In genomic region chr10:88932539-88933256, GRCh38 we compare ENCODE assay signal across 7 cellular contexts. TPM values are rescaled to one million over a fixed set of nuclear protein-coding genes. Genes with fewer than 3 reads are reported as not detected.
DNase-seq lines count a peak whose midpoint lies in the region; ATAC-seq, FAIRE-seq and TF ChIP-seq lines count a peak whose summit lies in the region.

No MANE protein-coding gene starts in this region.

- DNase-seq in GM10248 (ENCODE audit: extremely low spot score) (peak; percentile 44), HFFc6 (peak; percentile 93), NCI-H128 (lab: John Stamatoyannopoulos, UW; ENCODE audit: unreplicated experiment) (peak; percentile 46), T-cell (peak in 27 of 34 experiments; percentile 5 to 37 (median 15)), bronchial epithelial cell (ENCODE audit: low read depth) (peak; percentile 92), kidney glomerular epithelial cell (lab: John Stamatoyannopoulos, UW) (peak; percentile 72)
- peak; percentile 12 for DNase-seq in stimulated activated CD4-positive, alpha-beta T cell treated with anti-CD3 and anti-CD28 coated beads, Interleukin-2, amount 100 ng/mL, for 4 hours (ENCODE audit: low read depth)

- TF ChIP-seq CTCF in GM10248 (IDR thresholded peaks at IDR 0.05; ENCODE audit: control extremely low read depth, extremely low read depth, low read depth, missing control alignments), result peak; percentile 89
- peak; percentile 97 for TF ChIP-seq CTCF in HFFc6 (IDR thresholded peaks at IDR 0.05)
- TF ChIP-seq CTCF in bronchial epithelial cell (IDR thresholded peaks at IDR 0.05; ENCODE audit: insufficient read depth, low read length, severe bottlenecking), result peak; percentile 78

- H3K36me3 ChIP-seq in bronchial epithelial cell (ENCODE audit: control insufficient read depth, insufficient read depth, low read length), result no peaks in the 10 kb centered on the region

- H3K27me3 ChIP-seq in bronchial epithelial cell (ENCODE audit: control insufficient read depth, insufficient read depth, low read length), result no peaks in the 10 kb centered on the region

- FAIRE-seq in bronchial epithelial cell (lab: Jason Lieb, UNC), result no peak

- peak; percentile 69 to 80 (median 71) for ATAC-seq in T-cell (replicated peaks in 1 of 4)

- CTCF ChIA-PET in GM10248 (lab: Yijun Ruan, JAX) (interaction anchor here (0.7 to 16.1 kb wide), 69 partner anchors 8 to 1248 kb away, joined by 3 to 471 read pairs (median 5); partner anchors contain the start of genes CH25H, FAS, LIPA and RNLS), T-cell (lab: Charles Lee) (interaction anchor here (0.5 to 4.6 kb wide), 84 partner anchors 8 to 769 kb away, joined by 3 to 104 read pairs (median 4); partner anchors contain the start of genes CH25H (in 1 of the 2), FAS (in 1 of the 2), IFIT5 (in 1 of the 2) and KIF20B (in 1 of the 2))

- H3K36me3 Mint-ChIP-seq in HFFc6 (ENCODE audit: low read depth), result peaks cover 34% of the 10 kb centered on the region
- H3K36me3 Mint-ChIP-seq in T-cell, result peaks cover 6% of the 10 kb centered on the region

- no peaks in the 10 kb centered on the region; the same call in 1 of the 2 replicates for H3K27me3 Mint-ChIP-seq in HFFc6 (ENCODE audit: insufficient read depth)
- no peaks in the 10 kb centered on the region for H3K27me3 Mint-ChIP-seq in T-cell

- peaks cover 39% of the 10 kb centered on the region for H3K4me1 Mint-ChIP-seq in HFFc6 (ENCODE audit: low read depth)
- H3K4me1 Mint-ChIP-seq in T-cell, result peaks cover 15 to 20% (median 17%) of the 10 kb centered on the region in 3 donors

- no peaks in the 10 kb centered on the region for H3K9me3 Mint-ChIP-seq in HFFc6
- H3K9me3 Mint-ChIP-seq in T-cell, result no peaks in the 10 kb centered on the region

- H3K27ac Mint-ChIP-seq in HFFc6, result peak overlapping the region; percentile 68
- peak overlapping the region in 1 of 2 donors; percentile 80 for H3K27ac Mint-ChIP-seq in T-cell

- H3K4me3 Mint-ChIP-seq in HFFc6 (no peak overlapping the region), T-cell (no peak overlapping the region)

- POLR2A ChIA-PET in GM10248 (lab: Yijun Ruan, JAX) (no interaction called here), T-cell (lab: Charles Lee) (interaction anchor here in 1 of 2 donors (0.6 to 1.4 kb wide), 4 partner anchors 65 to 368 kb away, joined by 3 read pairs; no protein-coding TSS in a partner anchor)

- no peak overlapping the region for H3K4me3 ChIP-seq in bronchial epithelial cell (ENCODE audit: low read depth, low read length)

RNA-seq across cellular contexts. Expression of gene ACTA2, which starts 19.9 kb away (rescaled TPM):
- 100 to 1,000 TPM; 112 to 178 (median 164) TPM for total RNA-seq in HFFc6 (2021; fragmentation: NEBNext Ultra II Directional; extraction: Animal tissue kit (Norgen Biotek cat#: 25700))
- total RNA-seq in T-cell (1 to 10 TPM; 4.0 to 7.8 (median 5.3) TPM), bronchial epithelial cell (2.2 and 9.0 TPM in 2 replicates)

RNA-seq across cellular contexts. Expression of gene STAMBPL1, which starts 52.7 kb away (rescaled TPM):
- total RNA-seq in HFFc6 (2021; fragmentation: NEBNext Ultra II Directional; extraction: Animal tissue kit (Norgen Biotek cat#: 25700)), result 10 to 100 TPM; 28.8 to 44.9 (median 40.6) TPM
- total RNA-seq in T-cell (10 to 100 TPM; 27.5 to 37.8 (median 34.5) TPM), bronchial epithelial cell (1.7 and 2.6 TPM in 2 replicates)

RNA-seq across cellular contexts. Expression of gene FAS, which starts 57.9 kb away (rescaled TPM):
- 10 to 100 TPM; 52.9 to 62.9 (median 57.5) TPM for total RNA-seq in HFFc6 (2021; fragmentation: NEBNext Ultra II Directional; extraction: Animal tissue kit (Norgen Biotek cat#: 25700))
- total RNA-seq in T-cell (10 to 100 TPM; 18.4 to 32.6 (median 28.0) TPM), bronchial epithelial cell (19.6 and 36.1 TPM in 2 replicates)

Comparison
In these comparisons a context has a peak if more than half of its experiments do, and no peak if none do; other contexts are left out.
1. DNase-seq: peak in every context shown above with its lines; median percentile 93 in HFFc6; 92 in bronchial epithelial cell; 72 in kidney glomerular epithelial cell; 46 in NCI-H128; 44 in GM10248; 15 in T-cell; 12 in stimulated activated CD4-positive, alpha-beta T cell treated with anti-CD3 and anti-CD28 coated beads, Interleukin-2, amount 100 ng/mL, for 4 hours.
2. RNA of gene ACTA2, which starts 19.9 kb away (total RNA-seq): 112 to 178 TPM in HFFc6; 2.2 to 9.0 TPM in bronchial epithelial cell and 4.0 to 7.8 TPM in T-cell; every median in the first group is over 10 times any median in the second.
3. Peak in every context shown above with its lines, with median percentiles within 50 percentile points of each other: CTCF ChIP-seq.